ENCODE assay signal across 20 cellular contexts in genomic region chr15:31615643-31616415, GRCh38.
"Had no signal": no experiment of that assay in that cellular context is flagged by ENCODE, and none has a peak within 500 bp of the region (broad histone marks: within the 10 kb centered on the region; RNA-seq: fewer than 3 reads in every experiment).

No MANE protein-coding gene starts in this region.

- H3K4me1 Mint-ChIP-seq: mesothelial cell of epicardium, naive B cell, natural killer cell, nephron progenitor cell, neural progenitor cell had no signal

- H3K9me3 Mint-ChIP-seq: natural killer cell; stimulated activated naive CD8-positive, alpha-beta T cell treated with anti-CD3 and anti-CD28 coated beads, Interleukin-15, Interleukin-2, amounts not matched to agents 100 ng/mL and 50 ng/mL, for 24 hours; type B pancreatic cell had no signal

- H3K27me3 Mint-ChIP-seq: type B pancreatic cell had no signal

- H3K27ac Mint-ChIP-seq: mesothelial cell of epicardium; naive B cell; natural killer cell; nephron progenitor cell; neural progenitor cell; stimulated activated naive CD8-positive, alpha-beta T cell treated with anti-CD3 and anti-CD28 coated beads, Interleukin-15, Interleukin-2, amounts not matched to agents 100 ng/mL and 50 ng/mL, for 24 hours; type B pancreatic cell had no signal

- ATAC-seq: natural killer cell, right cardiac atrium, sciatic nerve had no signal

- H3K36me3 Mint-ChIP-seq: mesothelial cell of epicardium, naive B cell, natural killer cell, neural progenitor cell, type B pancreatic cell had no signal

- H3K4me3 Mint-ChIP-seq: mesothelial cell of epicardium; naive B cell; natural killer cell; nephron progenitor cell; neural progenitor cell; stimulated activated naive CD8-positive, alpha-beta T cell treated with anti-CD3 and anti-CD28 coated beads, Interleukin-15, Interleukin-2, amounts not matched to agents 100 ng/mL and 50 ng/mL, for 24 hours; type B pancreatic cell had no signal

- DNase-seq: islet precursor cell; left ventricle myocardium inferior; mesendoderm; naive B cell; natural killer cell; nephron progenitor cell; ovary; retina; right cardiac atrium; stimulated activated CD4-positive, alpha-beta T cell treated with anti-CD3 and anti-CD28 coated beads, Interleukin-12 subunit alpha, Interleukin-12 subunit beta, amount 100 ng/mL, for 4 hours; stimulated activated CD4-positive, alpha-beta T cell treated with anti-CD3 and anti-CD28 coated beads, Interleukin-15, amount 100 ng/mL, for 24 hours; stimulated activated CD4-positive, alpha-beta T cell treated with anti-CD3 and anti-CD28 coated beads, Interleukin-2, amount 100 ng/mL, for 24 hours; stimulated activated CD4-positive, alpha-beta T cell treated with anti-CD3 and anti-CD28 coated beads, Interleukin-4, amount 100 ng/mL, for 1 hour; stimulated activated naive CD4-positive, alpha-beta T cell; tibial artery had no signal
